14 cellular contexts compared by ENCODE assay signal in genomic region chr1:113185463-113186104, GRCh38.
DNase-seq lines count a peak whose midpoint lies in the region; ATAC-seq, FAIRE-seq and TF ChIP-seq lines count a peak whose summit lies in the region.
"Had no signal": no experiment of that assay in that cellular context is flagged by ENCODE, and none has a peak within 500 bp of the region (broad histone marks: within the 10 kb centered on the region; RNA-seq: fewer than 3 reads in every experiment).

No MANE protein-coding gene starts in this region.

- TF ChIP-seq POLR2A in GM12891 (IDR thresholded peaks at IDR 0.05; ENCODE audit: low read depth, low read length), result no peak

- ATAC-seq in GM19372 (IDR thresholded peaks at IDR 0.05; ENCODE audit: low read depth, unreplicated experiment) (peak; percentile 90), HG02759 (IDR thresholded peaks at IDR 0.05; ENCODE audit: unreplicated experiment) (peak; percentile 97), HG03442 (IDR thresholded peaks at IDR 0.05; ENCODE audit: unreplicated experiment) (peak; percentile 99), pancreas (no peak), heart right ventricle (no peak)
- ATAC-seq: HCT116, lower lobe of right lung had no signal

- H3K4me1 ChIP-seq in pancreas (no peaks in the 10 kb centered on the region), heart right ventricle (no peaks in the 10 kb centered on the region)
- H3K4me1 ChIP-seq: adrenal gland, lower lobe of right lung, upper lobe of left lung had no signal

- WGBS in pancreas, 2 donors, result 84 to 91% methylated on average over 2 of the region's 2 CpGs
- WGBS in heart right ventricle, 2 donors, result 79 to 85% methylated on average over 2 of the region's 2 CpGs

- FAIRE-seq in GM12891 (lab: Jason Lieb, UNC) (no peak), pancreas (lab: Jason Lieb, UNC) (no peak)

- DNase-seq in GM12891 (ENCODE audit: insufficient read length, low spot score) (no peak), pancreas (no peak), heart right ventricle (no peak), mesenteric fat pad (ENCODE audit: low spot score) (no peak), cerebellar nuclear complex (lab: John Stamatoyannopoulos, UW) (no peak)
- DNase-seq: adrenal gland, glutamatergic neuron, lower lobe of right lung, NCI-H748 treated with DMSO at 0.1 percent for 48 hours, upper lobe of left lung had no signal

- no peak for TF ChIP-seq CTCF in pancreas (IDR thresholded peaks at IDR 0.05)
- no peak for TF ChIP-seq CTCF in heart right ventricle (IDR thresholded peaks at IDR 0.05)

- H3K4me3 ChIP-seq in pancreas, result no peak overlapping the region
- no peak overlapping the region for H3K4me3 ChIP-seq in heart right ventricle
- H3K4me3 ChIP-seq: adrenal gland, lower lobe of right lung, upper lobe of left lung had no signal

- intact Hi-C loops in pancreas (cut with DNase I) (no loop called here), heart right ventricle (cut with DNase I) (no loop called here)

- H3K27ac ChIP-seq in pancreas, result no peak overlapping the region
- no peak overlapping the region for H3K27ac ChIP-seq in heart right ventricle
- H3K27ac ChIP-seq: adrenal gland, lower lobe of right lung, upper lobe of left lung had no signal

- H3K27me3 ChIP-seq in pancreas, result no peaks in the 10 kb centered on the region
- H3K27me3 ChIP-seq in heart right ventricle, result no peaks in the 10 kb centered on the region
- H3K27me3 ChIP-seq: adrenal gland, upper lobe of left lung had no signal

- H3K36me3 ChIP-seq in pancreas (no peaks in the 10 kb centered on the region), heart right ventricle (no peaks in the 10 kb centered on the region)
- H3K36me3 ChIP-seq: adrenal gland, lower lobe of right lung, upper lobe of left lung had no signal

- no peaks in the 10 kb centered on the region for H3K9me3 ChIP-seq in pancreas
- peaks cover 0 to 25% (median 0%) of the 10 kb centered on the region in 11 donors for H3K9me3 ChIP-seq in heart right ventricle
- H3K9me3 ChIP-seq: adrenal gland, lower lobe of right lung, upper lobe of left lung had no signal

TF ChIP-seq in GM12891, 5 proteins besides CTCF, POLR2A, EP300 and RAD21:
- TF ChIP-seq TAF1 (IDR thresholded peaks at IDR 0.05; ENCODE audit: low read depth, low read length) (no peak), POU2F2 (IDR thresholded peaks at IDR 0.05; ENCODE audit: low read depth, low read length) (peak; percentile 39; the same call in 1 of the 2 replicates)

Comparison
In these comparisons a context has a peak if more than half of its experiments do, and no peak if none do; other contexts are left out.
1. ATAC-seq: peak in GM19372 (single experiment), HG02759 (single experiment) and HG03442 (single experiment); none in pancreas (0 of 4) and heart right ventricle (0 of 8).